Comparison of ENCODE assay signal across 1 cellular context in the genomic region with DNA sequence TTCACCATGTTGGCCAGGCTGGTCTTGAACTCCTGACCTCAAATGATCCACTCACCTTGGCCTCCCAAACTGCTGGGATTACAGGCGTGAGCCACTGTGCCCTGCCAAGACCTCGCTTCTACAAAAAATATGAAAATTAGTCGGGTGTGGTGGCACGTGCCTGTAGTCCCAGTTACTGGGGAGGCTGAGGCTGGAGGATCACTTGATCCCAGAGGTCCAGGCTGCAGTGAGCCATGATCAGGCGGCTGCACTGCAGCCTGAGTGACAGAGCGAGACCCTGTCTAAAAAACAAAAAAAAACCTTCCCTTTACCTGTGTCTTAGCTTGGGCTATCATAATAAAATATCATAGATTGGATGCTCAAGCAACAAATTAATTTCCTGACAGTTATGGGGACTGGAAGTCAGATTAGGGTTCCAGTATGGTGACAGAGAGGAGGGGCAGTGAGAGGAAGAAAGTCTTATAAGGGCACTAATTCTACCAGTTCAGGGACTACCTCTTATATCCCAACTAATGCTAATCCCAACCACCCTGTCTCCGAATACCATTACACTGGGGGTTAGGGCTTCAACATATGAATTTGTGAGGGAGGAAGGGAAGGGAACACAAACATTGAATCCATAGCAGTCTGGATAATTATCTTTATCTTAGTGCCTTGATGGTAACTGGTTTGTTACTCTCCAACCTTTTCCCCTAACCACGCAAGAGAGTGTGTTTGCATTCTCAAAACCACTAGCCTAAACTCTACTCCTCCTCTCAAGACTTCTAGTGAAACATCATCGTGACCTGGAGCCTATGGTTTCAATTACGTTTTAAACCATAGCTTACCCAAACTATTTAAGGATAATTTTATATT.
TF ChIP-seq lines count a peak whose summit lies in the region.

No MANE protein-coding gene starts in this region.

TF ChIP-seq in GM23338, 12 proteins besides CTCF, POLR2A, EP300 and RAD21 (continued from another document):
- TF ChIP-seq, protein P1, sequence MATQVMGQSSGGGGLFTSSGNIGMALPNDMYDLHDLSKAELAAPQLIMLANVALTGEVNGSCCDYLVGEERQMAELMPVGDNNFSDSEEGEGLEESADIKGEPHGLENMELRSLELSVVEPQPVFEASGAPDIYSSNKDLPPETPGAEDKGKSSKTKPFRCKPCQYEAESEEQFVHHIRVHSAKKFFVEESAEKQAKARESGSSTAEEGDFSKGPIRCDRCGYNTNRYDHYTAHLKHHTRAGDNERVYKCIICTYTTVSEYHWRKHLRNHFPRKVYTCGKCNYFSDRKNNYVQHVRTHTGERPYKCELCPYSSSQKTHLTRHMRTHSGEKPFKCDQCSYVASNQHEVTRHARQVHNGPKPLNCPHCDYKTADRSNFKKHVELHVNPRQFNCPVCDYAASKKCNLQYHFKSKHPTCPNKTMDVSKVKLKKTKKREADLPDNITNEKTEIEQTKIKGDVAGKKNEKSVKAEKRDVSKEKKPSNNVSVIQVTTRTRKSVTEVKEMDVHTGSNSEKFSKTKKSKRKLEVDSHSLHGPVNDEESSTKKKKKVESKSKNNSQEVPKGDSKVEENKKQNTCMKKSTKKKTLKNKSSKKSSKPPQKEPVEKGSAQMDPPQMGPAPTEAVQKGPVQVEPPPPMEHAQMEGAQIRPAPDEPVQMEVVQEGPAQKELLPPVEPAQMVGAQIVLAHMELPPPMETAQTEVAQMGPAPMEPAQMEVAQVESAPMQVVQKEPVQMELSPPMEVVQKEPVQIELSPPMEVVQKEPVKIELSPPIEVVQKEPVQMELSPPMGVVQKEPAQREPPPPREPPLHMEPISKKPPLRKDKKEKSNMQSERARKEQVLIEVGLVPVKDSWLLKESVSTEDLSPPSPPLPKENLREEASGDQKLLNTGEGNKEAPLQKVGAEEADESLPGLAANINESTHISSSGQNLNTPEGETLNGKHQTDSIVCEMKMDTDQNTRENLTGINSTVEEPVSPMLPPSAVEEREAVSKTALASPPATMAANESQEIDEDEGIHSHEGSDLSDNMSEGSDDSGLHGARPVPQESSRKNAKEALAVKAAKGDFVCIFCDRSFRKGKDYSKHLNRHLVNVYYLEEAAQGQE (IDR thresholded peaks at IDR 0.05; ENCODE audit: unreplicated experiment) = no peak
- no peak for TF ChIP-seq ZNF331 (CRISPR knock-in tag; IDR thresholded peaks at IDR 0.05; ENCODE audit: low read depth)
- TF ChIP-seq EZH2 (IDR thresholded peaks at IDR 0.05; ENCODE audit: low read depth, unreplicated experiment) = no peak
- TF ChIP-seq CREB1 (CRISPR knock-in tag; IDR thresholded peaks at IDR 0.05; ENCODE audit: low read depth) = no peak
- TF ChIP-seq ZNF114 (CRISPR knock-in tag; IDR thresholded peaks at IDR 0.05) = no peak
- TF ChIP-seq, protein P2, sequence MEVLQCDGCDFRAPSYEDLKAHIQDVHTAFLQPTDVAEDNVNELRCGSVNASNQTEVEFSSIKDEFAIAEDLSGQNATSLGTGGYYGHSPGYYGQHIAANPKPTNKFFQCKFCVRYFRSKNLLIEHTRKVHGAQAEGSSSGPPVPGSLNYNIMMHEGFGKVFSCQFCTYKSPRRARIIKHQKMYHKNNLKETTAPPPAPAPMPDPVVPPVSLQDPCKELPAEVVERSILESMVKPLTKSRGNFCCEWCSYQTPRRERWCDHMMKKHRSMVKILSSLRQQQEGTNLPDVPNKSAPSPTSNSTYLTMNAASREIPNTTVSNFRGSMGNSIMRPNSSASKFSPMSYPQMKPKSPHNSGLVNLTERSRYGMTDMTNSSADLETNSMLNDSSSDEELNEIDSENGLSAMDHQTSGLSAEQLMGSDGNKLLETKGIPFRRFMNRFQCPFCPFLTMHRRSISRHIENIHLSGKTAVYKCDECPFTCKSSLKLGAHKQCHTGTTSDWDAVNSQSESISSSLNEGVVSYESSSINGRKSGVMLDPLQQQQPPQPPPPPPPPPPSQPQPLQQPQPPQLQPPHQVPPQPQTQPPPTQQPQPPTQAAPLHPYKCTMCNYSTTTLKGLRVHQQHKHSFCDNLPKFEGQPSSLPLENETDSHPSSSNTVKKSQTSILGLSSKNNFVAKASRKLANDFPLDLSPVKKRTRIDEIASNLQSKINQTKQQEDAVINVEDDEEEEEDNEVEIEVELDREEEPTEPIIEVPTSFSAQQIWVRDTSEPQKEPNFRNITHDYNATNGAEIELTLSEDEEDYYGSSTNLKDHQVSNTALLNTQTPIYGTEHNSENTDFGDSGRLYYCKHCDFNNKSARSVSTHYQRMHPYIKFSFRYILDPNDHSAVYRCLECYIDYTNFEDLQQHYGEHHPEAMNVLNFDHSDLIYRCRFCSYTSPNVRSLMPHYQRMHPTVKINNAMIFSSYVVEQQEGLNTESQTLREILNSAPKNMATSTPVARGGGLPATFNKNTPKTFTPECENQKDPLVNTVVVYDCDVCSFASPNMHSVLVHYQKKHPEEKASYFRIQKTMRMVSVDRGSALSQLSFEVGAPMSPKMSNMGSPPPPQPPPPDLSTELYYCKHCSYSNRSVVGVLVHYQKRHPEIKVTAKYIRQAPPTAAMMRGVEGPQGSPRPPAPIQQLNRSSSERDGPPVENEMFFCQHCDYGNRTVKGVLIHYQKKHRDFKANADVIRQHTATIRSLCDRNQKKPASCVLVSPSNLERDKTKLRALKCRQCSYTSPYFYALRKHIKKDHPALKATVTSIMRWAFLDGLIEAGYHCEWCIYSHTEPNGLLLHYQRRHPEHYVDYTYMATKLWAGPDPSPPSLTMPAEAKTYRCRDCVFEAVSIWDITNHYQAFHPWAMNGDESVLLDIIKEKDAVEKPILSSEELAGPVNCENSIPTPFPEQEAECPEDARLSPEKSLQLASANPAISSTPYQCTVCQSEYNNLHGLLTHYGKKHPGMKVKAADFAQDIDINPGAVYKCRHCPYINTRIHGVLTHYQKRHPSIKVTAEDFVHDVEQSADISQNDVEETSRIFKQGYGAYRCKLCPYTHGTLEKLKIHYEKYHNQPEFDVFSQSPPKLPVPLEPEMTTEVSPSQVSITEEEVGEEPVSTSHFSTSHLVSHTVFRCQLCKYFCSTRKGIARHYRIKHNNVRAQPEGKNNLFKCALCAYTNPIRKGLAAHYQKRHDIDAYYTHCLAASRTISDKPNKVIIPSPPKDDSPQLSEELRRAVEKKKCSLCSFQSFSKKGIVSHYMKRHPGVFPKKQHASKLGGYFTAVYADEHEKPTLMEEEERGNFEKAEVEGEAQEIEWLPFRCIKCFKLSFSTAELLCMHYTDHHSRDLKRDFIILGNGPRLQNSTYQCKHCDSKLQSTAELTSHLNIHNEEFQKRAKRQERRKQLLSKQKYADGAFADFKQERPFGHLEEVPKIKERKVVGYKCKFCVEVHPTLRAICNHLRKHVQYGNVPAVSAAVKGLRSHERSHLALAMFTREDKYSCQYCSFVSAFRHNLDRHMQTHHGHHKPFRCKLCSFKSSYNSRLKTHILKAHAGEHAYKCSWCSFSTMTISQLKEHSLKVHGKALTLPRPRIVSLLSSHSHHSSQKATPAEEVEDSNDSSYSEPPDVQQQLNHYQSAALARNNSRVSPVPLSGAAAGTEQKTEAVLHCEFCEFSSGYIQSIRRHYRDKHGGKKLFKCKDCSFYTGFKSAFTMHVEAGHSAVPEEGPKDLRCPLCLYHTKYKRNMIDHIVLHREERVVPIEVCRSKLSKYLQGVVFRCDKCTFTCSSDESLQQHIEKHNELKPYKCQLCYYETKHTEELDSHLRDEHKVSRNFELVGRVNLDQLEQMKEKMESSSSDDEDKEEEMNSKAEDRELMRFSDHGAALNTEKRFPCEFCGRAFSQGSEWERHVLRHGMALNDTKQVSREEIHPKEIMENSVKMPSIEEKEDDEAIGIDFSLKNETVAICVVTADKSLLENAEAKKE (CRISPR knock-in tag; IDR thresholded peaks at IDR 0.05) = no peak
- TF ChIP-seq, protein P3, sequence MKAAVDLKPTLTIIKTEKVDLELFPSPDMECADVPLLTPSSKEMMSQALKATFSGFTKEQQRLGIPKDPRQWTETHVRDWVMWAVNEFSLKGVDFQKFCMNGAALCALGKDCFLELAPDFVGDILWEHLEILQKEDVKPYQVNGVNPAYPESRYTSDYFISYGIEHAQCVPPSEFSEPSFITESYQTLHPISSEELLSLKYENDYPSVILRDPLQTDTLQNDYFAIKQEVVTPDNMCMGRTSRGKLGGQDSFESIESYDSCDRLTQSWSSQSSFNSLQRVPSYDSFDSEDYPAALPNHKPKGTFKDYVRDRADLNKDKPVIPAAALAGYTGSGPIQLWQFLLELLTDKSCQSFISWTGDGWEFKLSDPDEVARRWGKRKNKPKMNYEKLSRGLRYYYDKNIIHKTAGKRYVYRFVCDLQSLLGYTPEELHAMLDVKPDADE (IDR thresholded peaks at IDR 0.05) = no peak
